Comparison of ENCODE assay signal across 8 cellular contexts in genomic region chr10:69800109-69800508, GRCh38. TPM values are rescaled to one million over a fixed set of nuclear protein-coding genes. Genes with fewer than 3 reads are reported as not detected.
DNase-seq lines count a peak whose midpoint lies in the region; ATAC-seq and TF ChIP-seq lines count a peak whose summit lies in the region.

No MANE protein-coding gene starts in this region.

- no peaks in the 10 kb centered on the region for H3K79me2 ChIP-seq in Karpas-422 (ENCODE audit: low read length)

- peak; percentile 45 to 58 (median 54) for TF ChIP-seq CTCF in transverse colon (IDR thresholded peaks at IDR 0.05)

- H3K27me3 Mint-ChIP-seq in activated T-helper 2 cell treated with anti-CD3 and anti-CD28 coated beads, Interferon-gamma antibody, Interleukin-2, Interleukin-4, amounts not matched to agents 10 μg/mL and 5 μg/mL and 100 μg/mL, durations not matched to agents 14 hours and 24 hours and 36 hours (ENCODE audit: low read depth) = peaks cover 55% of the 10 kb centered on the region

- DNase-seq in Daoy (ENCODE audit: low read depth) (peak; percentile 64), Karpas-422 (peak; percentile 64), amniotic stem cell (lab: John Stamatoyannopoulos, UW) (peak; percentile 45), iPS DF 4.7 (ENCODE audit: extremely low read depth, low spot score) (peak; percentile 58), transverse colon (peak; percentile 51)
- DNase-seq in activated T-helper 2 cell treated with anti-CD3 and anti-CD28 coated beads, Interferon-gamma antibody, Interleukin-2, Interleukin-4, amounts not matched to agents 10 μg/mL and 5 μg/mL and 100 μg/mL, durations not matched to agents 14 hours and 24 hours and 36 hours (ENCODE audit: low spot score) = no peak
- no peak for DNase-seq in stimulated activated naive CD4-positive, alpha-beta T cell treated with Interleukin-2 at 50 U/mL for 16 hours (lab: John Stamatoyannopoulos, UW)

- no peak overlapping the region for H3K27ac Mint-ChIP-seq in activated T-helper 2 cell treated with anti-CD3 and anti-CD28 coated beads, Interferon-gamma antibody, Interleukin-2, Interleukin-4, amounts not matched to agents 10 μg/mL and 5 μg/mL and 100 μg/mL, durations not matched to agents 14 hours and 24 hours and 36 hours

- no peaks in the 10 kb centered on the region for H3K9me2 ChIP-seq in Karpas-422 (replicated peaks; ENCODE audit: insufficient read depth, low read length)

- H3K9me3 ChIP-seq in Karpas-422 (ENCODE audit: low read length) (peaks cover 9% of the 10 kb centered on the region), transverse colon (no peaks in the 10 kb centered on the region)

- H3K4me3 ChIP-seq in Karpas-422 (ENCODE audit: low read length) (no peak overlapping the region), transverse colon (no peak overlapping the region)

- no peak for TF ChIP-seq POLR2A in transverse colon (IDR thresholded peaks at IDR 0.05)

- H3K9me3 Mint-ChIP-seq in activated T-helper 2 cell treated with anti-CD3 and anti-CD28 coated beads, Interferon-gamma antibody, Interleukin-2, Interleukin-4, amounts not matched to agents 10 μg/mL and 5 μg/mL and 100 μg/mL, durations not matched to agents 14 hours and 24 hours and 36 hours = peaks cover 7% of the 10 kb centered on the region

- in situ Hi-C loops in transverse colon (cut with MboI; ENCODE audit: low pct_ligation_motif_present in 1 of 4, low pct_unique_long_range_greater_than_20kb in 1 of 4, low sequenced_read_pairs in 3 of 4) = no loop called here

- WGBS in transverse colon (ENCODE audit: low coverage in 1 of 2), 2 donors = 34% methylated on average over 3 of the region's 3 CpGs; no CpG with 5 or more reads in 1 of the 2 donors

- H3K4me1 Mint-ChIP-seq in activated T-helper 2 cell treated with anti-CD3 and anti-CD28 coated beads, Interferon-gamma antibody, Interleukin-2, Interleukin-4, amounts not matched to agents 10 μg/mL and 5 μg/mL and 100 μg/mL, durations not matched to agents 14 hours and 24 hours and 36 hours (ENCODE audit: low read depth) = peaks cover 7% of the 10 kb centered on the region

- no peak overlapping the region for H3K4me2 ChIP-seq in Karpas-422 (ENCODE audit: low read depth, low read length, poor library complexity, severe bottlenecking)

- H2AFZ ChIP-seq in Karpas-422 (ENCODE audit: low read length) = no peak overlapping the region

- no peaks in the 10 kb centered on the region for H3K27me3 ChIP-seq in Karpas-422 (ENCODE audit: low read length)
- peaks cover 37% of the 10 kb centered on the region for H3K27me3 ChIP-seq in transverse colon

- H3K9ac ChIP-seq in Karpas-422 (ENCODE audit: low read length) = no peak overlapping the region

- intact Hi-C loops in transverse colon (cut with DNase I; ENCODE audit: low total_unique reads) = loop anchor here (5.0 kb wide), 2 partner anchors 112 to 383 kb away; partner anchors contain the start of gene TACR2
- intact Hi-C loops in activated T-helper 2 cell treated with anti-CD3 and anti-CD28 coated beads, Interferon-gamma antibody, Interleukin-2, Interleukin-4, amounts not matched to agents 10 μg/mL and 5 μg/mL and 100 μg/mL, durations not matched to agents 14 hours and 24 hours and 36 hours (cut with micrococcal nuclease) = no loop called here

- no peaks in the 10 kb centered on the region for H4K20me1 ChIP-seq in Karpas-422 (ENCODE audit: insufficient read depth, low read depth, low read length)

- no peak overlapping the region for H3K27ac ChIP-seq in Karpas-422 (ENCODE audit: low read length)
- no peak overlapping the region for H3K27ac ChIP-seq in transverse colon

- no peak for ATAC-seq in GM21717 (IDR thresholded peaks at IDR 0.05; ENCODE audit: unreplicated experiment)

- no peak for TF ChIP-seq EP300 in transverse colon (IDR thresholded peaks at IDR 0.05; ENCODE audit: low read depth)

- H3K4me1 ChIP-seq in Karpas-422 (ENCODE audit: low read length) = no peaks in the 10 kb centered on the region
- H3K4me1 ChIP-seq in transverse colon = peaks cover 0 to 25% (median 19%) of the 10 kb centered on the region in 4 donors

- H3K36me3 ChIP-seq in Karpas-422 (ENCODE audit: insufficient read depth, low read length) (no peaks in the 10 kb centered on the region), transverse colon (no peaks in the 10 kb centered on the region)

- no peaks in the 10 kb centered on the region for H3K36me3 Mint-ChIP-seq in activated T-helper 2 cell treated with anti-CD3 and anti-CD28 coated beads, Interferon-gamma antibody, Interleukin-2, Interleukin-4, amounts not matched to agents 10 μg/mL and 5 μg/mL and 100 μg/mL, durations not matched to agents 14 hours and 24 hours and 36 hours (ENCODE audit: low read depth)

- H3K4me3 Mint-ChIP-seq in activated T-helper 2 cell treated with anti-CD3 and anti-CD28 coated beads, Interferon-gamma antibody, Interleukin-2, Interleukin-4, amounts not matched to agents 10 μg/mL and 5 μg/mL and 100 μg/mL, durations not matched to agents 14 hours and 24 hours and 36 hours (ENCODE audit: low read depth) = no peak overlapping the region

RNA-seq across cellular contexts. Expression of gene COL13A1, which starts 1.6 kb away (rescaled TPM):
- 13.0 and 19.5 TPM in 2 replicates for total RNA-seq in Daoy (2014; rRNA removed; shearing (Covaris generic))
- not detected in 2 replicates for total RNA-seq in Karpas-422 (2014; rRNA removed; shearing (Covaris generic); ENCODE audit: low replicate concordance)
- total RNA-seq in transverse colon = 1 to 10 TPM in 3 of 4 donors, under 1 TPM in 1; 0.68 to 8.2 (median 2.1) TPM
- not detected in 2 replicates for total RNA-seq in activated T-helper 2 cell treated with anti-CD3 and anti-CD28 coated beads, Interferon-gamma antibody, Interleukin-2, Interleukin-4, amounts not matched to agents 10 μg/mL and 5 μg/mL and 100 μg/mL, durations not matched to agents 14 hours and 24 hours and 36 hours

Comparison
In these comparisons a context has a peak if more than half of its experiments do, and no peak if none do; other contexts are left out.
1. DNase-seq: peak in Daoy (single experiment), Karpas-422 (single experiment), amniotic stem cell (single experiment), iPS DF 4.7 (single experiment) and transverse colon (single experiment); none in activated T-helper 2 cell treated with anti-CD3 and anti-CD28 coated beads, Interferon-gamma antibody, Interleukin-2, Interleukin-4, amounts not matched to agents 10 μg/mL and 5 μg/mL and 100 μg/mL, durations not matched to agents 14 hours and 24 hours and 36 hours (single experiment) and stimulated activated naive CD4-positive, alpha-beta T cell treated with Interleukin-2 at 50 U/mL for 16 hours (single experiment).